ENCODE assay signal across 27 cellular contexts in genomic region chr1:3467096-3468036, GRCh38. TPM values are rescaled to one million over a fixed set of nuclear protein-coding genes. Genes with fewer than 3 reads are reported as not detected.
DNase-seq lines count a peak whose midpoint lies in the region; ATAC-seq and TF ChIP-seq lines count a peak whose summit lies in the region.
"Had no signal": no experiment of that assay in that cellular context is flagged by ENCODE, and none has a peak within 500 bp of the region (broad histone marks: within the 10 kb centered on the region; RNA-seq: fewer than 3 reads in every experiment).

No MANE protein-coding gene starts in this region.

- TF ChIP-seq POLR2A in transverse colon (IDR thresholded peaks at IDR 0.05) (no peak), stomach (IDR thresholded peaks at IDR 0.05) (no peak)

- 53 to 73% methylated on average over 3 to 25 of the region's 35 CpGs for WGBS in transverse colon (ENCODE audit: low coverage in 1 of 2), 2 donors
- WGBS in stomach, 5 donors: 69 to 86% (median 79%) methylated on average over 5 to 35 of the region's 35 CpGs

- no peaks in the 10 kb centered on the region for H3K9me3 Mint-ChIP-seq in activated naive CD8-positive, alpha-beta T cell treated with anti-CD3 and anti-CD28 coated beads, Interleukin-2, amount 10 ng/mL, durations not matched to agents 7 days and 5 days
- no peaks in the 10 kb centered on the region for H3K9me3 Mint-ChIP-seq in activated naive CD8-positive, alpha-beta T cell treated with anti-CD3 and anti-CD28 coated beads for 36 hours
- no peaks in the 10 kb centered on the region for H3K9me3 Mint-ChIP-seq in immature natural killer cell
- H3K9me3 Mint-ChIP-seq: effector memory CD8-positive, alpha-beta T cell; natural killer cell treated with Interleukin-12 subunit alpha and Interleukin-12 subunit beta and Interleukin-15 and Interleukin-18, amount 100 ng/mL, for 72 hours had no signal

- no peak overlapping the region for H3K27ac Mint-ChIP-seq in activated naive CD8-positive, alpha-beta T cell treated with anti-CD3 and anti-CD28 coated beads, Interleukin-2, amount 10 ng/mL, durations not matched to agents 7 days and 5 days
- H3K27ac Mint-ChIP-seq in activated naive CD8-positive, alpha-beta T cell treated with anti-CD3 and anti-CD28 coated beads for 36 hours: no peak overlapping the region
- no peak overlapping the region for H3K27ac Mint-ChIP-seq in immature natural killer cell
- H3K27ac Mint-ChIP-seq: effector memory CD8-positive, alpha-beta T cell; natural killer cell treated with Interleukin-12 subunit alpha and Interleukin-12 subunit beta and Interleukin-15 and Interleukin-18, amount 100 ng/mL, for 72 hours; stimulated activated memory B cell treated with anti-CD40 and anti-IgM and Interleukin-4, amounts not matched to agents 10 μg/mL and 1 μg/mL and 100 μg/mL, for 72 hours had no signal

- H3K36me3 Mint-ChIP-seq in activated naive CD8-positive, alpha-beta T cell treated with anti-CD3 and anti-CD28 coated beads, Interleukin-2, amount 10 ng/mL, durations not matched to agents 7 days and 5 days: no peaks in the 10 kb centered on the region
- no peaks in the 10 kb centered on the region for H3K36me3 Mint-ChIP-seq in activated naive CD8-positive, alpha-beta T cell treated with anti-CD3 and anti-CD28 coated beads for 36 hours
- H3K36me3 Mint-ChIP-seq in immature natural killer cell: no peaks in the 10 kb centered on the region
- H3K36me3 Mint-ChIP-seq: natural killer cell treated with Interleukin-12 subunit alpha and Interleukin-12 subunit beta and Interleukin-15 and Interleukin-18, amount 100 ng/mL, for 72 hours; stimulated activated memory B cell treated with anti-CD40 and anti-IgM and Interleukin-4, amounts not matched to agents 10 μg/mL and 1 μg/mL and 100 μg/mL, for 72 hours had no signal

- peak overlapping the region; percentile 41 for H3K4me3 ChIP-seq in SJSA1
- no peak overlapping the region for H3K4me3 ChIP-seq in transverse colon
- H3K4me3 ChIP-seq in stomach: no peak overlapping the region
- H3K4me3 ChIP-seq: A549, GM23248, Peyer's patch had no signal

- H3K4me1 ChIP-seq in SJSA1 (replicated peaks) (peaks cover 62% of the 10 kb centered on the region), transverse colon (peaks cover 0 to 7% (median 0%) of the 10 kb centered on the region in 4 donors), stomach (peaks cover 6 to 29% (median 18%) of the 10 kb centered on the region in 4 donors)
- H3K4me1 ChIP-seq: parathyroid adenoma had no signal

- in situ Hi-C loops in transverse colon (cut with MboI; ENCODE audit: low pct_ligation_motif_present in 1 of 4, low pct_unique_long_range_greater_than_20kb in 1 of 4, low sequenced_read_pairs in 3 of 4): no loop called here

- H3K9me3 ChIP-seq in SJSA1 (replicated peaks): no peaks in the 10 kb centered on the region
- no peaks in the 10 kb centered on the region for H3K9me3 ChIP-seq in transverse colon
- H3K9me3 ChIP-seq in stomach: no peaks in the 10 kb centered on the region
- H3K9me3 ChIP-seq: A549, esophagus squamous epithelium, Peyer's patch, SK-N-SH had no signal

- ATAC-seq in activated naive CD8-positive, alpha-beta T cell treated with anti-CD3 and anti-CD28 coated beads, Interleukin-2, amount 10 ng/mL, durations not matched to agents 7 days and 5 days (ENCODE audit: low read depth): no peak
- no peak for ATAC-seq in left colon
- ATAC-seq in HG03460 (IDR thresholded peaks at IDR 0.05; ENCODE audit: unreplicated experiment): no peak
- ATAC-seq: A549; effector memory CD8-positive, alpha-beta T cell; natural killer cell treated with Interleukin-12 subunit alpha and Interleukin-12 subunit beta and Interleukin-15 and Interleukin-18, amount 100 ng/mL, for 72 hours; stimulated activated memory B cell treated with anti-CD40 and anti-IgM and Interleukin-4, amounts not matched to agents 10 μg/mL and 1 μg/mL and 100 μg/mL, for 72 hours had no signal

- no peak overlapping the region for H3K4me3 Mint-ChIP-seq in activated naive CD8-positive, alpha-beta T cell treated with anti-CD3 and anti-CD28 coated beads, Interleukin-2, amount 10 ng/mL, durations not matched to agents 7 days and 5 days
- no peak overlapping the region for H3K4me3 Mint-ChIP-seq in activated naive CD8-positive, alpha-beta T cell treated with anti-CD3 and anti-CD28 coated beads for 36 hours
- H3K4me3 Mint-ChIP-seq in immature natural killer cell: no peak overlapping the region
- H3K4me3 Mint-ChIP-seq: effector memory CD8-positive, alpha-beta T cell; natural killer cell treated with Interleukin-12 subunit alpha and Interleukin-12 subunit beta and Interleukin-15 and Interleukin-18, amount 100 ng/mL, for 72 hours; stimulated activated memory B cell treated with anti-CD40 and anti-IgM and Interleukin-4, amounts not matched to agents 10 μg/mL and 1 μg/mL and 100 μg/mL, for 72 hours had no signal

- TF ChIP-seq CTCF in transverse colon (IDR thresholded peaks at IDR 0.05): no peak
- no peak for TF ChIP-seq CTCF in stomach (IDR thresholded peaks at IDR 0.05)

- TF ChIP-seq EP300 in transverse colon (IDR thresholded peaks at IDR 0.05; ENCODE audit: low read depth) (no peak), stomach (IDR thresholded peaks at IDR 0.05) (no peak)

- peaks cover 2% of the 10 kb centered on the region for H3K4me1 Mint-ChIP-seq in activated naive CD8-positive, alpha-beta T cell treated with anti-CD3 and anti-CD28 coated beads, Interleukin-2, amount 10 ng/mL, durations not matched to agents 7 days and 5 days
- no peaks in the 10 kb centered on the region for H3K4me1 Mint-ChIP-seq in activated naive CD8-positive, alpha-beta T cell treated with anti-CD3 and anti-CD28 coated beads for 36 hours
- no peaks in the 10 kb centered on the region for H3K4me1 Mint-ChIP-seq in immature natural killer cell

- H3K36me3 ChIP-seq in SJSA1 (peaks cover 53% of the 10 kb centered on the region), transverse colon (no peaks in the 10 kb centered on the region), stomach (peaks cover 0 to 57% (median 16%) of the 10 kb centered on the region in 4 donors)
- H3K36me3 ChIP-seq: brain microvascular endothelial cell had no signal

- H3K27ac ChIP-seq in SJSA1: peak overlapping the region; percentile 62
- H3K27ac ChIP-seq in transverse colon: no peak overlapping the region
- no peak overlapping the region for H3K27ac ChIP-seq in stomach
- H3K27ac ChIP-seq: A549, brain microvascular endothelial cell, GM23248, parathyroid adenoma, Peyer's patch, WERI-Rb-1 had no signal

- POLR2A ChIA-PET in activated naive CD8-positive, alpha-beta T cell treated with anti-CD3 and anti-CD28 coated beads, Interleukin-2, amount 10 ng/mL, durations not matched to agents 7 days and 5 days (lab: Charles Lee): no interaction called here

- H3K27me3 Mint-ChIP-seq in activated naive CD8-positive, alpha-beta T cell treated with anti-CD3 and anti-CD28 coated beads, Interleukin-2, amount 10 ng/mL, durations not matched to agents 7 days and 5 days: no peaks in the 10 kb centered on the region
- no peaks in the 10 kb centered on the region for H3K27me3 Mint-ChIP-seq in activated naive CD8-positive, alpha-beta T cell treated with anti-CD3 and anti-CD28 coated beads for 36 hours
- no peaks in the 10 kb centered on the region for H3K27me3 Mint-ChIP-seq in immature natural killer cell (ENCODE audit: low read depth in 3 of 3)
- H3K27me3 Mint-ChIP-seq: natural killer cell treated with Interleukin-12 subunit alpha and Interleukin-12 subunit beta and Interleukin-15 and Interleukin-18, amount 100 ng/mL, for 72 hours had no signal

- H3K27me3 ChIP-seq in SJSA1 (replicated peaks) (no peaks in the 10 kb centered on the region), transverse colon (no peaks in the 10 kb centered on the region), stomach (peaks cover 0 to 38% (median 0%) of the 10 kb centered on the region in 3 donors)
- H3K27me3 ChIP-seq: brain microvascular endothelial cell, esophagus squamous epithelium, Peyer's patch had no signal

- DNase-seq in activated naive CD8-positive, alpha-beta T cell treated with anti-CD3 and anti-CD28 coated beads, Interleukin-2, amount 10 ng/mL, durations not matched to agents 7 days and 5 days: peak; percentile 27
- no peak for DNase-seq in activated naive CD8-positive, alpha-beta T cell treated with anti-CD3 and anti-CD28 coated beads for 36 hours
- DNase-seq in SJSA1 (ENCODE audit: low read depth in 1 of 2, low spot score in 2 of 2) (no peak), left colon (peak; percentile 5 to 23), transverse colon (peak; percentile 7), stomach (no peak), immature natural killer cell (no peak)
- DNase-seq: activated CD4-positive, alpha-beta T cell treated with anti-CD3 and anti-CD28 coated beads, Interleukin-2, amount 50 U/mL, for 4 hours; activated effector memory CD4-positive, alpha-beta T cell treated with anti-CD3 and anti-CD28 coated beads, Interleukin-2, amount 50 U/mL, for 16 hours; brain microvascular endothelial cell; C1 segment of cervical spinal cord; Calu3; effector memory CD8-positive, alpha-beta T cell; esophagus squamous epithelium; GM23248; midbrain; NCI-H1105 treated with DMSO at 0.1 percent for 48 hours; NCI-H2081 treated with DMSO at 0.1 percent for 48 hours; NCI-H446 treated with DMSO at 0.1 percent for 48 hours; Peyer's patch; SK-N-SH; WERI-Rb-1 had no signal

- intact Hi-C loops in left colon (cut with DNase I, micrococcal nuclease) (no loop called here), transverse colon (cut with DNase I; ENCODE audit: low total_unique reads) (no loop called here), stomach (cut with DNase I; ENCODE audit: low total_unique reads) (no loop called here)

RNA-seq across cellular contexts. Expression of gene ARHGEF16, which starts 12.9 kb away (rescaled TPM):
- not detected for total RNA-seq in activated naive CD8-positive, alpha-beta T cell treated with anti-CD3 and anti-CD28 coated beads, Interleukin-2, amount 10 ng/mL, durations not matched to agents 7 days and 5 days
- total RNA-seq in activated naive CD8-positive, alpha-beta T cell treated with anti-CD3 and anti-CD28 coated beads for 36 hours: under 1 TPM in 1 of 2 experiments, not detected in 1; 0.12 TPM
- 34.9 and 46.6 TPM in 2 replicates for total RNA-seq in SJSA1 (2014; rRNA removed; shearing (Covaris generic))
- total RNA-seq in left colon: 100 to 1,000 TPM in 1 of 2 donors, 10 to 100 TPM in 1; 92.4 to 113 TPM
- 100 to 1,000 TPM; 104 to 240 (median 145) TPM for total RNA-seq in transverse colon
- 100 to 1,000 TPM in 2 of 5 donors, 10 to 100 TPM in 3; 16.9 to 149 (median 51.0) TPM for total RNA-seq in stomach
- polyA plus RNA-seq in stomach: 10 to 100 TPM; 14.6 to 28.4 (median 23.1) TPM
- polyA plus RNA-seq in immature natural killer cell: not detected
- total RNA-seq: GM23248; natural killer cell treated with Interleukin-12 subunit alpha and Interleukin-12 subunit beta and Interleukin-15 and Interleukin-18, amount 100 ng/mL, for 72 hours had no signal
- polyA plus RNA-seq: GM23248 had no signal

Comparison
In these comparisons a context has a peak if more than half of its experiments do, and no peak if none do; other contexts are left out.
1. DNase-seq: peak in activated naive CD8-positive, alpha-beta T cell treated with anti-CD3 and anti-CD28 coated beads, Interleukin-2, amount 10 ng/mL, durations not matched to agents 7 days and 5 days (single experiment), left colon (2 of 2) and transverse colon (single experiment); none in activated naive CD8-positive, alpha-beta T cell treated with anti-CD3 and anti-CD28 coated beads for 36 hours (single experiment), SJSA1 (0 of 2), stomach (single experiment) and immature natural killer cell (0 of 3).
2. RNA of gene ARHGEF16, which starts 12.9 kb away (total RNA-seq): 104 to 240 TPM in transverse colon, 92.4 to 113 TPM in left colon, 16.9 to 149 TPM in stomach and 34.9 to 46.6 TPM in SJSA1; 0.12 TPM in activated naive CD8-positive, alpha-beta T cell treated with anti-CD3 and anti-CD28 coated beads for 36 hours and not detected in activated naive CD8-positive, alpha-beta T cell treated with anti-CD3 and anti-CD28 coated beads, Interleukin-2, amount 10 ng/mL, durations not matched to agents 7 days and 5 days; every median in the first group is over 10 times any median in the second.